ENCODE assay signal across 1 cellular context in the genomic region with DNA sequence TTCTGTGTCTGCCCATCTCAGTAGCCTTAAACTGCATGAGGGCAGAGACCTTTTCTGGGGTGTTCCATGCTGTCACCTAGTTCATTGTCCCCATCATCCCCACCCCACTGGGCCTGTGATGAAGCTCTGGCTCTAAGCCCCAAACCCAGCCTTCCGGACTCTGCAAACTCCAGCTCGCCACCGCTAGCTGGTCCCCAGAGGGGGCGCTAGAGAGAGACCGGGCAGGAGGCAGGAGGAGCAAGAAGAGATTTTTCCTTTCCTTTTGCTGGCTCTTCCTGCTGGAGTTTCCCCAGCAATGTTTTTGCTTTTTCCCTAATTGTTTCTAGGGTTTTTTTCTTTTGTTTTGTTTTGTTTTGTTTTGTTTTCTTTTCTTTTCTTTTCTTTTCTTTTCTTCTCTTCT.
TF ChIP-seq lines count a peak whose summit lies in the region.

No MANE protein-coding gene starts in this region.

TF ChIP-seq in GM12878, 131 proteins besides CTCF, POLR2A, EP300 and RAD21 (continued from another document):
- TF ChIP-seq, protein P1, sequence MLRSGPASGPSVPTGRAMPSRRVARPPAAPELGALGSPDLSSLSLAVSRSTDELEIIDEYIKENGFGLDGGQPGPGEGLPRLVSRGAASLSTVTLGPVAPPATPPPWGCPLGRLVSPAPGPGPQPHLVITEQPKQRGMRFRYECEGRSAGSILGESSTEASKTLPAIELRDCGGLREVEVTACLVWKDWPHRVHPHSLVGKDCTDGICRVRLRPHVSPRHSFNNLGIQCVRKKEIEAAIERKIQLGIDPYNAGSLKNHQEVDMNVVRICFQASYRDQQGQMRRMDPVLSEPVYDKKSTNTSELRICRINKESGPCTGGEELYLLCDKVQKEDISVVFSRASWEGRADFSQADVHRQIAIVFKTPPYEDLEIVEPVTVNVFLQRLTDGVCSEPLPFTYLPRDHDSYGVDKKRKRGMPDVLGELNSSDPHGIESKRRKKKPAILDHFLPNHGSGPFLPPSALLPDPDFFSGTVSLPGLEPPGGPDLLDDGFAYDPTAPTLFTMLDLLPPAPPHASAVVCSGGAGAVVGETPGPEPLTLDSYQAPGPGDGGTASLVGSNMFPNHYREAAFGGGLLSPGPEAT (IDR thresholded peaks at IDR 0.05; ENCODE audit: low read depth): no peak
- no peak for TF ChIP-seq FOXK2 (IDR thresholded peaks at IDR 0.05)
- no peak for TF ChIP-seq BCL3 (IDR thresholded peaks at IDR 0.05; ENCODE audit: borderline replicate concordance, insufficient read depth, low read depth, low read length, poor library complexity, severe bottlenecking)
